20 cellular contexts compared by ENCODE assay signal in the genomic region with DNA sequence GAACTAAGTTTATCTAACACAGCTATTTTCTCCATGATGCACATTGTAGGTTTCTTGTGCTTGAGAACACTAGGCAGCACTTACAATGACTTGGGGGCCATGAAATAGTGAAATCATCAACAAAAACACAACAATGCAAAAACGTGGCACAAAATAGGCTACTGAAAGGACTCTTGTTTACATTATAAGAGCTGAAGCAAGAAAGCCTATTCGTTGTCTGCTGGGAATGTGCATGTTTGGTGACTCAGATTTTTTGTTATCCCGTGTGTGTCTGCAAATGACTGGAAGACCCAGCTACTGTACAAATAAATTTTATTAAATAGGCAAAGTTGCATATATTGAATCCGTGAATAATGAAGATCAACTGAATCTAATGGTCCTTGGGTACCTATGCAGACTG.
DNase-seq lines count a peak whose midpoint lies in the region; ATAC-seq, FAIRE-seq and TF ChIP-seq lines count a peak whose summit lies in the region.
"Had no signal": no experiment of that assay in that cellular context is flagged by ENCODE, and none has a peak within 500 bp of the region (broad histone marks: within the 10 kb centered on the region; RNA-seq: fewer than 3 reads in every experiment).

No MANE protein-coding gene starts in this region.

- H3K27me3 ChIP-seq in RWPE2 (ENCODE audit: insufficient read depth, poor library complexity, severe bottlenecking) (no peaks in the 10 kb centered on the region), H1 (replicated peaks in 1 of 4; ENCODE audit: control insufficient read depth in 3 of 4, extremely low read depth in 1 of 4, insufficient read depth in 3 of 4, low read length in 3 of 4) (no peaks in the 10 kb centered on the region)
- H3K27me3 ChIP-seq: sigmoid colon had no signal

- no peak for FAIRE-seq in H1 (lab: Jason Lieb, UNC)

- H3K56ac ChIP-seq in H1 (replicated peaks; ENCODE audit: insufficient read length, low read depth, low read length), result no peak overlapping the region

- H3K79me2 ChIP-seq in H1 (ENCODE audit: control insufficient read depth in 1 of 2, insufficient read depth in 2 of 2, low read length in 2 of 2), result peaks cover 0 to 60% of the 10 kb centered on the region in 2 experiments; a peak in 2 of 4 replicates

- H3K4ac ChIP-seq in H1 (replicated peaks; ENCODE audit: insufficient read length, low read depth, low read length), result no peak overlapping the region

- CTCF ChIA-PET in H1 (lab: Charles Lee; ENCODE audit: partially characterized antibody), result interaction anchor here (1.2 to 1.6 kb wide), 3 partner anchors 30 to 181 kb away, joined by 3 to 4 read pairs (median 3); no protein-coding TSS in a partner anchor

- no peak overlapping the region for H3K27ac ChIP-seq in RWPE2 (ENCODE audit: poor library complexity, severe bottlenecking)
- no peak overlapping the region for H3K27ac ChIP-seq in H1 (ENCODE audit: low read depth, low read length)
- H3K27ac ChIP-seq: epithelial cell of prostate, lower lobe of right lung, sigmoid colon had no signal

- no peak overlapping the region for H2BK12ac ChIP-seq in H1 (ENCODE audit: low read depth, low read length)

- peak overlapping the region; percentile 3 for H4K5ac ChIP-seq in H1 (ENCODE audit: insufficient read length, low read depth, low read length)

- no peak for TF ChIP-seq RAD21 in H1 (IDR thresholded peaks at IDR 0.05 in 1 of 2, conservative IDR thresholded peaks at IDR 0.05 in 1 of 2; ENCODE audit: low read depth in 2 of 2, low read length in 2 of 2)

- H2BK120ac ChIP-seq in H1 (replicated peaks; ENCODE audit: low read depth, low read length), result no peak overlapping the region

- no peak overlapping the region for H3K4me2 ChIP-seq in H1 (ENCODE audit: insufficient read depth in 1 of 2, low read depth in 2 of 2, low read length in 2 of 2)

- H3K9ac ChIP-seq in H1 (replicated peaks in 1 of 4; ENCODE audit: extremely low read depth in 1 of 4, low read depth in 3 of 4, low read length in 3 of 4), result no peak overlapping the region

- no peak overlapping the region for H3K27ac Mint-ChIP-seq in T-helper 17 cell
- H3K27ac Mint-ChIP-seq: brain had no signal

- H3K36me3 Mint-ChIP-seq in T-helper 17 cell (ENCODE audit: low read depth), result no peaks in the 10 kb centered on the region

- H3K36me3 ChIP-seq in RWPE2 (ENCODE audit: low read depth) (0 out of 2 replicates have a peak, but pooled peaks cover 4% of the 10 kb centered on the region), H1 (ENCODE audit: control insufficient read depth in 2 of 4, insufficient read depth in 4 of 4, low read length in 3 of 4) (no peaks in the 10 kb centered on the region)
- H3K36me3 ChIP-seq: lower lobe of right lung, sigmoid colon had no signal

- no peak overlapping the region for H3K14ac ChIP-seq in H1 (ENCODE audit: insufficient read length)

- no peak overlapping the region for H3K18ac ChIP-seq in H1 (ENCODE audit: extremely low read depth, low read length)

- ATAC-seq in RWPE2 (ENCODE audit: low read depth) (peak; percentile 92), T-helper 17 cell (no peak)
- ATAC-seq: lower lobe of right lung; Right ventricle myocardium inferior; stimulated activated naive CD8-positive, alpha-beta T cell treated with anti-CD3 and anti-CD28 coated beads, Interleukin-15, Interleukin-2, amounts not matched to agents 100 U/mL and 50 U/mL, for 24 hours had no signal

- H2BK20ac ChIP-seq in H1 (ENCODE audit: low read length), result no peak overlapping the region

- H3K9me3 ChIP-seq in RWPE2 (ENCODE audit: severe bottlenecking), result no peaks in the 10 kb centered on the region
- H3K9me3 ChIP-seq in H1 (ENCODE audit: insufficient read depth in 2 of 2, low read depth in 1 of 2, low read length in 1 of 2), result no peaks in the 10 kb centered on the region
- no peaks in the 10 kb centered on the region for H3K9me3 ChIP-seq in T-helper 17 cell (ENCODE audit: control insufficient read depth, low read length, poor library complexity, severe bottlenecking)
- H3K9me3 ChIP-seq: lower lobe of right lung, sigmoid colon had no signal

- no peaks in the 10 kb centered on the region for H3K27me3 Mint-ChIP-seq in T-helper 17 cell
- H3K27me3 Mint-ChIP-seq: brain had no signal

- no peak overlapping the region for H2AFZ ChIP-seq in H1 (ENCODE audit: low read length)

- no peaks in the 10 kb centered on the region for H3K79me1 ChIP-seq in H1 (ENCODE audit: low read depth, low read length)

- H3K4me3 Mint-ChIP-seq in T-helper 17 cell, result no peak overlapping the region
- H3K4me3 Mint-ChIP-seq: brain, neural crest cell had no signal

- WGBS in H1 (ENCODE audit: extremely low coverage in 1 of 2, insufficient coverage in 1 of 2, insufficient read length in 1 of 2, insufficient replicate concordance in 2 of 2, low coverage in 1 of 2, low lambda C conversion rate in 2 of 2, missing lambda C conversion rate in 1 of 2), 2 experiments, result 80% methylated on average over 4 of the region's 4 CpGs; no CpG with 5 or more reads in 1 of the 2 experiments
- WGBS in lower leg skin, 2 donors, result 70 to 77% methylated on average over 4 of the region's 4 CpGs

- no peak overlapping the region for H2BK5ac ChIP-seq in H1 (ENCODE audit: low read depth, low read length)

- DNase-seq in ELR (ENCODE audit: low read depth) (peak; percentile 89), RWPE2 (ENCODE audit: low spot score) (no peak), H1 (ENCODE audit: low read depth in 1 of 2, low spot score in 2 of 2) (no peak), skeletal muscle cell (ENCODE audit: low read depth) (peak; percentile 36), lower leg skin (ENCODE audit: low spot score in 2 of 2) (no peak), T-helper 17 cell (no peak), COLO668 (lab: John Stamatoyannopoulos, UW; ENCODE audit: unreplicated experiment) (no peak), NAMALWA (ENCODE audit: low spot score) (no peak)
- DNase-seq: activated CD4-positive, alpha-beta T cell treated with anti-CD3 and anti-CD28 coated beads, Interleukin-2, amount 50 U/mL, for 48 hours; H7; lower lobe of right lung; NCI-H2029; NCI-H774; sigmoid colon; stimulated activated naive CD8-positive, alpha-beta T cell treated with anti-CD3 and anti-CD28 coated beads, Interleukin-15, Interleukin-2, amounts not matched to agents 100 U/mL and 50 U/mL, for 24 hours; T-helper 9 cell had no signal

- no peak overlapping the region for H4K91ac ChIP-seq in H1 (replicated peaks; ENCODE audit: insufficient read length, low read length)

- H3K4me3 ChIP-seq in RWPE2 (ENCODE audit: severe bottlenecking) (no peak overlapping the region), H1 (ENCODE audit: extremely low read depth in 1 of 4, insufficient read depth in 2 of 4, low read depth in 3 of 4, low read length in 4 of 4) (no peak overlapping the region), skeletal muscle cell (ENCODE audit: low read depth, low read length) (no peak overlapping the region), lower leg skin (ENCODE audit: low read depth, poor library complexity, severe bottlenecking) (no peak overlapping the region)
- H3K4me3 ChIP-seq: lower lobe of right lung, sigmoid colon had no signal

- H3K4me1 ChIP-seq in RWPE2 (ENCODE audit: insufficient read depth, poor library complexity, severe bottlenecking) (peaks cover 9% of the 10 kb centered on the region), H1 (replicated peaks in 1 of 4; ENCODE audit: control insufficient read depth in 3 of 4, insufficient read depth in 4 of 4, low read length in 3 of 4) (peaks cover 0 to 3% (median 0%) of the 10 kb centered on the region in 4 experiments; a peak in 1 of 7 replicates)
- H3K4me1 ChIP-seq: lower lobe of right lung had no signal

- intact Hi-C loops in lower leg skin (cut with DNase I; ENCODE audit: low total_unique reads), result no loop called here

- no peak overlapping the region for H2BK15ac ChIP-seq in H1 (ENCODE audit: low read length)

- POLR2A ChIA-PET in H1 (lab: Charles Lee; ENCODE audit: partially characterized antibody), result interaction anchor here (1.0 kb wide), 1 partner anchor 10 kb away, joined by 4 read pairs; no protein-coding TSS in a partner anchor

- no peak overlapping the region for H2AK5ac ChIP-seq in H1 (ENCODE audit: low read depth, low read length)

- TF ChIP-seq POLR2A in H1 (IDR thresholded peaks at IDR 0.05; ENCODE audit: control extremely low read depth in 1 of 2, low read depth in 2 of 2, low read length in 2 of 2) (no peak), lower leg skin (IDR thresholded peaks at IDR 0.05) (no peak)

- H4K20me1 ChIP-seq in H1 (replicated peaks in 1 of 2; ENCODE audit: control insufficient read depth in 1 of 2, insufficient read depth in 2 of 2, low read length in 2 of 2), result no peaks in the 10 kb centered on the region

- H3K23ac ChIP-seq in H1 (ENCODE audit: insufficient read length), result no peak overlapping the region

- H4K8ac ChIP-seq in H1 (ENCODE audit: extremely low read depth, insufficient read depth, low read length), result no peak overlapping the region

- peaks cover 24% of the 10 kb centered on the region for H3K4me1 Mint-ChIP-seq in T-helper 17 cell
- H3K4me1 Mint-ChIP-seq: brain had no signal

- no peak for TF ChIP-seq CTCF in RWPE2 (IDR thresholded peaks at IDR 0.05; ENCODE audit: poor library complexity, severe bottlenecking)
- no peak for TF ChIP-seq CTCF in H1 (IDR thresholded peaks at IDR 0.05; ENCODE audit: control extremely low read depth in 1 of 3, insufficient read depth in 1 of 3, low read depth in 1 of 3, low read length in 3 of 3)
- TF ChIP-seq CTCF in lower leg skin (IDR thresholded peaks at IDR 0.05), result no peak

- no peaks in the 10 kb centered on the region for H3K23me2 ChIP-seq in H1 (ENCODE audit: low read depth, low read length)

- no peak for TF ChIP-seq EP300 in H1 (IDR thresholded peaks at IDR 0.05; ENCODE audit: borderline replicate concordance in 1 of 2, low read depth in 2 of 2, low read length in 2 of 2)

TF ChIP-seq in H1, 55 proteins besides CTCF, POLR2A, EP300 and RAD21:
- TF ChIP-seq, protein P1, sequence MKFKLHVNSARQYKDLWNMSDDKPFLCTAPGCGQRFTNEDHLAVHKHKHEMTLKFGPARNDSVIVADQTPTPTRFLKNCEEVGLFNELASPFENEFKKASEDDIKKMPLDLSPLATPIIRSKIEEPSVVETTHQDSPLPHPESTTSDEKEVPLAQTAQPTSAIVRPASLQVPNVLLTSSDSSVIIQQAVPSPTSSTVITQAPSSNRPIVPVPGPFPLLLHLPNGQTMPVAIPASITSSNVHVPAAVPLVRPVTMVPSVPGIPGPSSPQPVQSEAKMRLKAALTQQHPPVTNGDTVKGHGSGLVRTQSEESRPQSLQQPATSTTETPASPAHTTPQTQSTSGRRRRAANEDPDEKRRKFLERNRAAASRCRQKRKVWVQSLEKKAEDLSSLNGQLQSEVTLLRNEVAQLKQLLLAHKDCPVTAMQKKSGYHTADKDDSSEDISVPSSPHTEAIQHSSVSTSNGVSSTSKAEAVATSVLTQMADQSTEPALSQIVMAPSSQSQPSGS (IDR thresholded peaks at IDR 0.05; ENCODE audit: low read length), result no peak

Comparison
In these comparisons a context has a peak if more than half of its experiments do, and no peak if none do; other contexts are left out.
1. DNase-seq: peak in ELR (single experiment) and skeletal muscle cell (single experiment); none in RWPE2 (single experiment), H1 (0 of 2), lower leg skin (0 of 2), T-helper 17 cell (0 of 3), COLO668 (single experiment) and NAMALWA (single experiment).